Comparison of ENCODE assay signal across 8 cellular contexts in the genomic region with DNA sequence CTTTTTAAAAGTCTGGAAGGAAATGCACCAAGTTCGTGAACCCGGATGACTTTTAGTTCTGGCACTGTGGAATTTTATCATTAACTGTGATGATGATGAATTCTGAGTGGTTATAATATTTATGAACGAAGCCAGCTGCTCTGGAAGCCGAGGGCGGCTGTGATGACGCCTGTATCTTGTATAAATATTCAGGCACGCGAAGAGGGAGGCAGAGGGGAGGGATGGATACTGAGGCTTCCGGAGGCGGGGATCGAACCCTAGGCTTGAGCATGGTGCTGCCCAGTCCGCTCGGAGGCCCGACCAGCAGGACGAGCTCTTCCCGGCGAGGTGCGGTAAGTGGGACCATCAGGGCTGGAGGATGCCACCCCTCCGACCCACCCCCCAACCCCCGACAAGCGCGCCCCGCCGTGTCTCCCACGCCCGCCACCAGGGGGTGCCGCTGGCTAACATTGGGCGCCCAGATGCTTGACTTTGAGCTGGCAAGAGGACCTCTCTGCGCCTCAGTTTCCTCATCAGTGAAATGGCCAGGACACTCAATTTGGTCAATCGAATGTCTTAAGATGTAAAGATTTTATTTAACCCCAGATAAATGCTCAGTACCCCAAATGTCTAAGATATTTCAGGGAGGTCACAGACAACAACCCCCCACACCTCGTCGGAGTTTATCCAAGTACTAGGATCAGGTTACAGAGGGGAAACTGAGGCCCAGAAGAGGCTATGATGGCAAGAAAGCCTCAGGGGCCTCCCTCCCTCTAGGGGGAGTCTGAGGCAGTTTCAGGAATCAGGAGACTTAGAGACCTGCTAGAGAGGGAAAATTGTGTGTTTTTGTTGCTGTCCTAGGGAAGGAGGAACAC.
DNase-seq lines count a peak whose midpoint lies in the region; ATAC-seq and TF ChIP-seq lines count a peak whose summit lies in the region.

No MANE protein-coding gene starts in this region.

- no peaks in the 10 kb centered on the region for H3K9me3 ChIP-seq in DOHH2 (ENCODE audit: control insufficient read depth, insufficient read depth, low read length)
- H3K9me3 ChIP-seq in Loucy (ENCODE audit: insufficient read depth, low read depth, low read length): no peaks in the 10 kb centered on the region

- TF ChIP-seq CTCF in DOHH2 (IDR thresholded peaks at IDR 0.05; ENCODE audit: low read depth, low read length, poor library complexity, severe bottlenecking): peak; percentile 72
- peak; percentile 65 for TF ChIP-seq CTCF in Loucy (conservative IDR thresholded peaks at IDR 0.05; ENCODE audit: low read length)

- H3K9ac ChIP-seq in Loucy (ENCODE audit: low read depth, low read length, poor library complexity, severe bottlenecking): no peak overlapping the region

- peaks cover 17% of the 10 kb centered on the region for H3K4me1 ChIP-seq in DOHH2 (ENCODE audit: control insufficient read depth, low read length)
- H3K4me1 ChIP-seq in Loucy (ENCODE audit: insufficient read depth, low read length, poor library complexity, severe bottlenecking): peaks cover 12% of the 10 kb centered on the region

- H3K4me2 ChIP-seq in DOHH2 (ENCODE audit: low read length): peak overlapping the region; percentile 20; the same call in 1 of the 2 replicates
- H3K4me2 ChIP-seq in Loucy (ENCODE audit: low read depth, low read length, poor library complexity, severe bottlenecking): no peak overlapping the region

- H4K20me1 ChIP-seq in DOHH2 (ENCODE audit: control insufficient read depth, insufficient read depth, low read depth, low read length) (no peaks in the 10 kb centered on the region), Loucy (ENCODE audit: insufficient read depth, low read length, poor library complexity, severe bottlenecking) (no peaks in the 10 kb centered on the region)

- H3K9me2 ChIP-seq in DOHH2 (replicated peaks; ENCODE audit: control insufficient read depth, low read length) (no peaks in the 10 kb centered on the region), Loucy (replicated peaks; ENCODE audit: low read depth, low read length) (no peaks in the 10 kb centered on the region)

- H3K79me2 ChIP-seq in DOHH2 (ENCODE audit: control insufficient read depth, low read length): peaks cover 14% of the 10 kb centered on the region
- H3K79me2 ChIP-seq in Loucy (ENCODE audit: insufficient read depth, low read length): no peaks in the 10 kb centered on the region; the same call in 1 of the 2 replicates

- no peak overlapping the region for H3K27ac ChIP-seq in DOHH2 (ENCODE audit: low read depth, low read length)

- peaks cover 13% of the 10 kb centered on the region for H3K27me3 ChIP-seq in DOHH2 (ENCODE audit: control insufficient read depth, low read length)
- H3K27me3 ChIP-seq in Loucy (ENCODE audit: insufficient read depth, low read length, poor library complexity, severe bottlenecking): no peaks in the 10 kb centered on the region

- H2AFZ ChIP-seq in Loucy (ENCODE audit: low read length): no peak overlapping the region

- no peak for ATAC-seq in HG03432 (IDR thresholded peaks at IDR 0.05; ENCODE audit: unreplicated experiment)
- no peak for ATAC-seq in HG02973 (IDR thresholded peaks at IDR 0.05; ENCODE audit: unreplicated experiment)

- H3F3A ChIP-seq in DOHH2 (ENCODE audit: control insufficient read depth, insufficient read depth) (peaks cover 11% of the 10 kb centered on the region), Loucy (ENCODE audit: low read depth) (no peaks in the 10 kb centered on the region; the same call in 1 of the 2 replicates)

- H3K4me3 ChIP-seq in DOHH2 (ENCODE audit: low read length): no peak overlapping the region
- no peak overlapping the region for H3K4me3 ChIP-seq in Loucy (ENCODE audit: low read length, poor library complexity, severe bottlenecking)

- intact Hi-C loops in head of caudate nucleus (cut with DNase I): loop anchor here (10.0 kb wide), 1 partner anchor 206 kb away; a partner anchor contains a TSS

- peak; percentile 58 for DNase-seq in activated CD8-positive, alpha-beta memory T cell treated with anti-CD3 and anti-CD28 coated beads, Interleukin-2, amount 50 U/mL, for 4 hours
- peak in 38 of 42 donors; percentile 32 to 82 (median 60) for DNase-seq in head of caudate nucleus
- DNase-seq in stimulated activated CD4-positive, alpha-beta T cell treated with anti-CD3 and anti-CD28 coated beads, Interleukin-2, amount 100 ng/mL, for 48 hours: peak; percentile 57 to 66
- no peak for DNase-seq in retina

- H3K36me3 ChIP-seq in DOHH2 (ENCODE audit: control insufficient read depth, low read length) (peaks cover 4% of the 10 kb centered on the region), Loucy (ENCODE audit: insufficient read depth, low read length) (no peaks in the 10 kb centered on the region)
